In genomic region chr11:33634291-33634834, GRCh38 we compare ENCODE assay signal across 14 cellular contexts.
DNase-seq lines count a peak whose midpoint lies in the region; ATAC-seq, FAIRE-seq and TF ChIP-seq lines count a peak whose summit lies in the region.
"Had no signal": no experiment of that assay in that cellular context is flagged by ENCODE, and none has a peak within 500 bp of the region (broad histone marks: within the 10 kb centered on the region; RNA-seq: fewer than 3 reads in every experiment).

No MANE protein-coding gene starts in this region.

- H3K27me3 ChIP-seq in GM12878 (replicated peaks in 1 of 2; ENCODE audit: control insufficient read depth in 2 of 2, insufficient read depth in 2 of 2, low read length in 1 of 2) (no peaks in the 10 kb centered on the region), keratinocyte (ENCODE audit: control insufficient read depth, extremely low read depth, insufficient read depth, low read length) (no peaks in the 10 kb centered on the region)
- H3K27me3 ChIP-seq: BLaER1 treated with 17β-estradiol and CSF1 and Interleukin-3, amounts not matched to agents 10 nM and 100 nM had no signal

- H2AFZ ChIP-seq in GM12878 (ENCODE audit: control insufficient read depth, low read depth, low read length) (no peak overlapping the region), keratinocyte (ENCODE audit: control insufficient read depth, low read length) (no peak overlapping the region)

- TF ChIP-seq RAD21 in GM12878 (IDR thresholded peaks at IDR 0.05; ENCODE audit: insufficient read depth, low read depth, low read length): no peak

- H3K4me1 ChIP-seq in GM12878 (ENCODE audit: control insufficient read depth, insufficient read depth, low read length) (peaks cover 4% of the 10 kb centered on the region; the same call in 1 of the 2 replicates), keratinocyte (ENCODE audit: control insufficient read depth, extremely low read depth, insufficient read depth, low read length) (peaks cover 61% of the 10 kb centered on the region)

- H3K79me2 ChIP-seq in GM12878 (ENCODE audit: control insufficient read depth, insufficient read depth, low read length) (no peaks in the 10 kb centered on the region), keratinocyte (ENCODE audit: control insufficient read depth, insufficient read depth, low read length) (no peaks in the 10 kb centered on the region)

- H3K36me3 ChIP-seq in GM12878 (ENCODE audit: control insufficient read depth in 2 of 2, insufficient read depth in 2 of 2, low read length in 1 of 2) (no peaks in the 10 kb centered on the region), keratinocyte (ENCODE audit: control insufficient read depth in 2 of 2, extremely low read depth in 1 of 2, insufficient read depth in 2 of 2, low read length in 2 of 2) (no peaks in the 10 kb centered on the region)
- H3K36me3 ChIP-seq: BLaER1 treated with 17β-estradiol and CSF1 and Interleukin-3, amounts not matched to agents 10 nM and 100 nM had no signal

- SMC1A ChIA-PET in GM12878 (lab: Charles Lee; ENCODE audit: uncharacterized antibody, unreplicated experiment): no interaction called here

- H3K9me3 ChIP-seq in GM12878 (replicated peaks; ENCODE audit: control insufficient read depth, insufficient read depth, low read length): no peaks in the 10 kb centered on the region; the same call in 2 of the 3 replicates
- no peaks in the 10 kb centered on the region for H3K9me3 ChIP-seq in keratinocyte (ENCODE audit: control insufficient read depth, low read depth, low read length)

- intact Hi-C loops in GM12878 (cut with micrococcal nuclease; ENCODE audit: unreplicated experiment): no loop called here
- intact Hi-C loops in activated CD4-positive, alpha-beta T cell treated with anti-CD3 and anti-CD28 coated beads, Interleukin-2, amount 10 ng/mL, durations not matched to agents 24 days and 14 days (cut with micrococcal nuclease): no loop called here

- RAD21 ChIA-PET in GM12878 (lab: Charles Lee; ENCODE audit: unreplicated experiment): no interaction called here

- WGBS in GM12878 (ENCODE audit: insufficient coverage, insufficient replicate concordance, low lambda C conversion rate, missing lambda C conversion rate): 63% methylated on average over 7 of the region's 7 CpGs

- dilution Hi-C loops in keratinocyte (cut with MboI; ENCODE audit: extremely low pct_ligation_motif_present, low sequenced_read_pairs): no loop called here

- no peak overlapping the region for H3K4me3 Mint-ChIP-seq in activated CD4-positive, alpha-beta T cell treated with anti-CD3 and anti-CD28 coated beads, Interleukin-2, amount 10 ng/mL, durations not matched to agents 24 days and 14 days
- H3K4me3 Mint-ChIP-seq: activated CD8-positive, alpha-beta T cell treated with anti-CD3 and anti-CD28 coated beads, Interleukin-2, amount 10 ng/mL, durations not matched to agents 7 days and 5 days had no signal

- FAIRE-seq in HTR-8/SVneo (lab: Jason Lieb, UNC) (peak; percentile 69), GM12878 (lab: Jason Lieb, UNC) (no peak), keratinocyte (lab: Jason Lieb, UNC) (peak; percentile 90)

- TF ChIP-seq CTCF in GM12878 (IDR thresholded peaks at IDR 0.05 in 2 of 3, conservative IDR thresholded peaks at IDR 0.05 in 1 of 3; ENCODE audit: control insufficient read depth in 2 of 3, extremely low read depth in 1 of 3, insufficient read depth in 1 of 3, low read depth in 3 of 3, low read length in 3 of 3) (no peak), keratinocyte (optimal IDR thresholded peaks at IDR 0.05 in 1 of 3, IDR thresholded peaks at IDR 0.05 in 1 of 3, conservative IDR thresholded peaks at IDR 0.05 in 1 of 3; ENCODE audit: extremely low read depth in 1 of 3, insufficient read depth in 2 of 3, low read length in 3 of 3) (no peak)

- peak; percentile 74 for DNase-seq in CD1c-positive myeloid dendritic cell (ENCODE audit: extremely low spot score)
- DNase-seq in HTR-8/SVneo (ENCODE audit: insufficient read length, low spot score): peak; percentile 46
- DNase-seq in GM12878 (ENCODE audit: low read depth, low spot score): no peak
- peak; percentile 73 for DNase-seq in keratinocyte (ENCODE audit: low read depth, low spot score)
- DNase-seq in UCSD-AML1 (lab: John Stamatoyannopoulos, UW; ENCODE audit: unreplicated experiment): no peak
- DNase-seq in activated CD4-positive, alpha-beta T cell treated with anti-CD3 and anti-CD28 coated beads, Interleukin-2, amount 10 ng/mL, durations not matched to agents 24 days and 14 days: no peak
- no peak for DNase-seq in NK-92 (lab: John Stamatoyannopoulos, UW; ENCODE audit: unreplicated experiment)
- no peak for DNase-seq in activated T-cell treated with anti-CD3 and anti-CD28 coated beads, Interleukin-2, amount 50 U/mL, for 1 hour
- DNase-seq: activated CD8-positive, alpha-beta T cell treated with anti-CD3 and anti-CD28 coated beads, Interleukin-2, amount 10 ng/mL, durations not matched to agents 7 days and 5 days; activated naive CD4-positive, alpha-beta T cell; MM.1S; stimulated activated CD4-positive, alpha-beta T cell treated with anti-CD3 and anti-CD28 coated beads, Interleukin-2, amount 100 ng/mL, for 48 hours; stimulated activated naive CD4-positive, alpha-beta T cell had no signal

- H3K4me3 ChIP-seq in GM12878: no peak overlapping the region
- peak overlapping the region in 1 of 3 experiments; percentile 1 for H3K4me3 ChIP-seq in keratinocyte (ENCODE audit: control insufficient read depth in 2 of 3, extremely low read depth in 1 of 3, insufficient read depth in 2 of 3, low read depth in 1 of 3, low read length in 3 of 3)
- H3K4me3 ChIP-seq: BLaER1 treated with 17β-estradiol and CSF1 and Interleukin-3, amounts not matched to agents 10 nM and 100 nM had no signal

- TF ChIP-seq EP300 in GM12878 (IDR thresholded peaks at IDR 0.05; ENCODE audit: borderline replicate concordance in 1 of 2, control insufficient read depth in 1 of 2, low read depth in 2 of 2, low read length in 2 of 2): no peak

- H3K9me3 Mint-ChIP-seq in activated CD4-positive, alpha-beta T cell treated with anti-CD3 and anti-CD28 coated beads, Interleukin-2, amount 10 ng/mL, durations not matched to agents 24 days and 14 days: no peaks in the 10 kb centered on the region

- H3K4me2 ChIP-seq in GM12878 (ENCODE audit: control insufficient read depth, insufficient read depth): no peak overlapping the region
- peak overlapping the region; percentile 47 for H3K4me2 ChIP-seq in keratinocyte (ENCODE audit: control insufficient read depth, extremely low read depth, insufficient read depth, low read depth, low read length)

- no peak for TF ChIP-seq POLR2A in GM12878 (IDR thresholded peaks at IDR 0.05; ENCODE audit: low read depth, low read length)

- CTCF ChIA-PET in GM12878 (lab: Yijun Ruan, JAX): no interaction called here

- H3K36me3 Mint-ChIP-seq in activated CD4-positive, alpha-beta T cell treated with anti-CD3 and anti-CD28 coated beads, Interleukin-2, amount 10 ng/mL, durations not matched to agents 24 days and 14 days (ENCODE audit: low read depth): no peaks in the 10 kb centered on the region

- POLR2A ChIA-PET in GM12878 (lab: Charles Lee): no interaction called here

- H4K20me1 ChIP-seq in GM12878 (ENCODE audit: control insufficient read depth, insufficient read depth) (no peaks in the 10 kb centered on the region), keratinocyte (ENCODE audit: control insufficient read depth, extremely low read depth, insufficient read depth, low read length) (no peaks in the 10 kb centered on the region)
- H4K20me1 ChIP-seq: BLaER1 treated with 17β-estradiol and CSF1 and Interleukin-3, amounts not matched to agents 10 nM and 100 nM had no signal

- no peak overlapping the region for H3K9ac ChIP-seq in GM12878 (ENCODE audit: control insufficient read depth, insufficient read depth, low read length)
- H3K9ac ChIP-seq in keratinocyte (ENCODE audit: control insufficient read depth, extremely low read depth, insufficient read depth, low read length): peak overlapping the region; percentile 63
- H3K9ac ChIP-seq: BLaER1 treated with 17β-estradiol and CSF1 and Interleukin-3, amounts not matched to agents 10 nM and 100 nM had no signal

- H3K27ac ChIP-seq in GM12878 (ENCODE audit: control insufficient read depth, insufficient read depth) (no peak overlapping the region), keratinocyte (ENCODE audit: control insufficient read depth, insufficient read depth, low read length) (peak overlapping the region; percentile 93)

- H3K4me1 Mint-ChIP-seq in activated CD4-positive, alpha-beta T cell treated with anti-CD3 and anti-CD28 coated beads, Interleukin-2, amount 10 ng/mL, durations not matched to agents 24 days and 14 days: no peaks in the 10 kb centered on the region

- no TSS peak for BruUV-seq in GM12878 (replicated peaks; lab: Mats Ljungman, UMichigan)

- peaks cover 6% of the 10 kb centered on the region for H3K27me3 Mint-ChIP-seq in activated CD4-positive, alpha-beta T cell treated with anti-CD3 and anti-CD28 coated beads, Interleukin-2, amount 10 ng/mL, durations not matched to agents 24 days and 14 days

- H3K9me1 ChIP-seq in keratinocyte (ENCODE audit: control insufficient read depth, extremely low read depth, insufficient read depth, low read length): no peaks in the 10 kb centered on the region

- ATAC-seq in GM12878: peak; percentile 26; the same call in 1 of the 3 replicates
- ATAC-seq: activated CD8-positive, alpha-beta T cell treated with anti-CD3 and anti-CD28 coated beads, Interleukin-2, amount 10 ng/mL, durations not matched to agents 7 days and 5 days had no signal

- in situ Hi-C loops in GM12878 (cut with MboI): no loop called here

- H3K27ac Mint-ChIP-seq in activated CD4-positive, alpha-beta T cell treated with anti-CD3 and anti-CD28 coated beads, Interleukin-2, amount 10 ng/mL, durations not matched to agents 24 days and 14 days: no peak overlapping the region
- H3K27ac Mint-ChIP-seq: activated CD8-positive, alpha-beta T cell treated with anti-CD3 and anti-CD28 coated beads, Interleukin-2, amount 10 ng/mL, durations not matched to agents 7 days and 5 days had no signal

TF ChIP-seq in GM12878, 131 proteins besides CTCF, POLR2A, EP300 and RAD21:
- TF ChIP-seq CBX5 (IDR thresholded peaks at IDR 0.05; ENCODE audit: low read depth): no peak
- peak; percentile 48; the same call in 1 of the 2 replicates for TF ChIP-seq JUNB (IDR thresholded peaks at IDR 0.05)
- peak; percentile 44; the same call in 1 of the 2 replicates for TF ChIP-seq EED (IDR thresholded peaks at IDR 0.05; ENCODE audit: low read depth)

Comparison
In these comparisons a context has a peak if more than half of its experiments do, and no peak if none do; other contexts are left out.
1. DNase-seq: peak in CD1c-positive myeloid dendritic cell (single experiment), HTR-8/SVneo (single experiment) and keratinocyte (single experiment); none in GM12878 (single experiment), UCSD-AML1 (single experiment), activated CD4-positive, alpha-beta T cell treated with anti-CD3 and anti-CD28 coated beads, Interleukin-2, amount 10 ng/mL, durations not matched to agents 24 days and 14 days (single experiment), NK-92 (single experiment) and activated T-cell treated with anti-CD3 and anti-CD28 coated beads, Interleukin-2, amount 50 U/mL, for 1 hour (single experiment).